22 cellular contexts compared by ENCODE assay signal in the genomic region with DNA sequence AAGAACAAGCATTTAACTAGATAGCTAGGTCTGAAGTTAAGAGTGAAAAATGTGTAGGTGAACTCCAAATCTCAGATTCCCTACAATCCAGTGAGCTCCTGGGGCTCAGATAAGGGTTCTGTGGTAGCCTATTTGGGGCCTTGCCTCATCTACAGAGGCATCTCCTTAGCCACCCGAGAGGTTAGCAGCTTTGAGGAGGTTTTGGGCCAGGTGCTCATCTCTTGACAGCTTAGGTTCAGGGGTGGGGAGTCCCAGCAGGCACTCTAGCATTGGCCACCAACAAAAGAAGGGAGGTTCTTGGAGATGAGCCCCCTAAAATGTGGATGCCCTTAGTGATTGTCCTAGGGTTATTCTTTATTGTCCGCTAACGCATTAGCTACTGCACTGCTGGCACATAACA.
"Had no signal": no experiment of that assay in that cellular context is flagged by ENCODE, and none has a peak within 500 bp of the region (broad histone marks: within the 10 kb centered on the region; RNA-seq: fewer than 3 reads in every experiment).

No MANE protein-coding gene starts in this region.

- DNase-seq: cortex of kidney; effector CD4-positive, alpha-beta T cell; foreskin fibroblast; gastrocnemius medialis; kidney; mucosa of descending colon; naive B cell; stimulated activated CD4-positive, alpha-beta T cell treated with anti-CD3 and anti-CD28 coated beads, Interleukin-4, amount 100 ng/mL, for 4 hours; stimulated activated naive CD8-positive, alpha-beta T cell treated with anti-CD3 and anti-CD28 coated beads, Interleukin-15, Interleukin-2, amounts not matched to agents 100 U/mL and 50 U/mL, for 24 hours; substantia nigra; testis; upper lobe of left lung had no signal

- FAIRE-seq: kidney had no signal

- H3K4me1 ChIP-seq: gastrocnemius medialis, parathyroid adenoma, testis, tibial nerve, upper lobe of left lung had no signal

- H3K27me3 ChIP-seq: gastrocnemius medialis, testis, tibial nerve, upper lobe of left lung had no signal

- ATAC-seq: esophagus mucosa; gastrocnemius medialis; left lobe of liver; mucosa of descending colon; natural killer cell treated with Interleukin-12 subunit alpha and Interleukin-12 subunit beta and Interleukin-15 and Interleukin-18, amount 100 ng/mL, for 72 hours; sciatic nerve; stimulated activated memory B cell treated with anti-CD40 and anti-IgM and Interleukin-4, amounts not matched to agents 10 μg/mL and 1 μg/mL and 100 μg/mL, for 72 hours; stimulated activated naive CD8-positive, alpha-beta T cell treated with anti-CD3 and anti-CD28 coated beads, Interleukin-15, Interleukin-2, amounts not matched to agents 100 U/mL and 50 U/mL, for 24 hours had no signal

- H3K4me3 ChIP-seq: gastrocnemius medialis, lung, mucosa of descending colon, testis, tibial nerve, upper lobe of left lung had no signal

- H3K9me3 ChIP-seq: gastrocnemius medialis, mucosa of descending colon, neutrophil, testis, tibial nerve, upper lobe of left lung had no signal

- H3K27ac ChIP-seq: epithelial cell of prostate, gastrocnemius medialis, neutrophil, parathyroid adenoma, testis, tibial nerve, upper lobe of left lung had no signal

- H3K36me3 ChIP-seq: gastrocnemius medialis, neutrophil, tibial nerve, upper lobe of left lung had no signal
